ENCODE assay signal across 1 cellular context in the genomic region with DNA sequence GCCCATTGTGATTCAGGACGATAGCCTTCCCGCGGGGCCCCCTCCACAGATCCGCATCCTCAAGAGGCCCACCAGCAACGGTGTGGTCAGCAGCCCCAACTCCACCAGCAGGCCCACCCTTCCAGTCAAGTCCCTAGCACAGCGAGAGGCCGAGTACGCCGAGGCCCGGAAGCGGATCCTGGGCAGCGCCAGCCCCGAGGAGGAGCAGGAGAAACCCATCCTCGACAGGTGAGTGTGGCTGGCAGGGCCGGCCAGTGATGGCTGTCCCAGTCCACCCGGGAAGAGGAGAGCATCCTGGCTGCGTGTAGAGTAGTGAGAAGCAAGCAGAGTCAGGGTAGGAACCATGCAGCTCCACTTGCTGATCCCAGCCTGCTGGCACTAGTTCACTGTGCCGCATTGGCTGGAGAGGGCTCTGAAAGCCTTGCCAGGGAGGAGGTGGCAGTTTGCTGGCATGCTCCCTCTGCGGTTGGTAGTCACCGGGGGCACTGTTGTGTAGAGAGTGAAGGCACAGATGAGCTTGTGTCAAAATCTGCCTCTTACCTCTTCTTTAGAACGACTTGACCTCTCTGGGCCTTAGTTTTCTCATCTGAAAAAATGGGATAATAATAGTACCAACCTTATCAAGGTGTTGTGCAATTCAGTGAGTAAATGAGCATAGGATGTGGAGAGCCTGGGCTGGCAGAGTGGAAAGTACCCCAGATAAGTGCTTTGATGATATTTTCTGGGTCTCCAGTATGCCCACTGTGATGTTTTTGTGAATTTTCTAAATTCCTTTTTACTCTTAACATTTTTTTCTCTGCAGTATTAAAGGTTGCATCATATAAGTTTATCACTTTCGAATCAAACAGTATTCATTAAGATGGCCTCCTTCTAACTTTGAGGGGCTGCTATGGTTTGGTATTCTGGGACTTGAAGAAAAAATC.
TF ChIP-seq lines count a peak whose summit lies in the region.

No MANE protein-coding gene starts in this region.

TF ChIP-seq in SK-N-SH treated with all-trans-retinoic acid at 6 μM for 48 hours, 23 proteins besides CTCF, POLR2A, EP300 and RAD21 (continued from another document):
- TF ChIP-seq, protein P1, sequence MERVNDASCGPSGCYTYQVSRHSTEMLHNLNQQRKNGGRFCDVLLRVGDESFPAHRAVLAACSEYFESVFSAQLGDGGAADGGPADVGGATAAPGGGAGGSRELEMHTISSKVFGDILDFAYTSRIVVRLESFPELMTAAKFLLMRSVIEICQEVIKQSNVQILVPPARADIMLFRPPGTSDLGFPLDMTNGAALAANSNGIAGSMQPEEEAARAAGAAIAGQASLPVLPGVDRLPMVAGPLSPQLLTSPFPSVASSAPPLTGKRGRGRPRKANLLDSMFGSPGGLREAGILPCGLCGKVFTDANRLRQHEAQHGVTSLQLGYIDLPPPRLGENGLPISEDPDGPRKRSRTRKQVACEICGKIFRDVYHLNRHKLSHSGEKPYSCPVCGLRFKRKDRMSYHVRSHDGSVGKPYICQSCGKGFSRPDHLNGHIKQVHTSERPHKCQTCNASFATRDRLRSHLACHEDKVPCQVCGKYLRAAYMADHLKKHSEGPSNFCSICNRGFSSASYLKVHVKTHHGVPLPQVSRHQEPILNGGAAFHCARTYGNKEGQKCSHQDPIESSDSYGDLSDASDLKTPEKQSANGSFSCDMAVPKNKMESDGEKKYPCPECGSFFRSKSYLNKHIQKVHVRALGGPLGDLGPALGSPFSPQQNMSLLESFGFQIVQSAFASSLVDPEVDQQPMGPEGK (CRISPR knock-in tag; IDR thresholded peaks at IDR 0.05; ENCODE audit: borderline replicate concordance) = no peak
TF ChIP-seq in SK-N-SH treated with all-trans-retinoic acid at 6 μM for 48 hours: peak in this region for 0.
